In genomic region chr17:71409712-71410111, GRCh38 we compare ENCODE assay signal across 18 cellular contexts.
A peak's percentile ranks its signal among the peaks of the same experiment; 100 is the strongest.
DNase-seq lines count a peak whose midpoint lies in the region; ATAC-seq and TF ChIP-seq lines count a peak whose summit lies in the region.
"Had no signal": no experiment of that assay in that cellular context is flagged by ENCODE, and none has a peak within 500 bp of the region (broad histone marks: within the 10 kb centered on the region; RNA-seq: fewer than 3 reads in every experiment).

No MANE protein-coding gene starts in this region.

- no peaks in the 10 kb centered on the region for H3K27me3 ChIP-seq in ACC112 (ENCODE audit: insufficient read depth, low read length)
- no peaks in the 10 kb centered on the region for H3K27me3 ChIP-seq in fibroblast of lung (ENCODE audit: control insufficient read depth, insufficient read depth, low read length)
- H3K27me3 ChIP-seq: uterus had no signal

- H3K4me3 ChIP-seq in ACC112 (ENCODE audit: low read depth, low read length) (no peak overlapping the region), HEK293 (ENCODE audit: low read depth, low read length) (no peak overlapping the region), fibroblast of lung (replicated peaks in 1 of 4; ENCODE audit: control extremely low read depth in 1 of 4, insufficient read depth in 1 of 4, low read depth in 3 of 4, low read length in 4 of 4) (no peak overlapping the region)
- H3K4me3 ChIP-seq: uterus had no signal

- no peak for ATAC-seq in HG02642 (IDR thresholded peaks at IDR 0.05; ENCODE audit: poor library complexity, unreplicated experiment)
- ATAC-seq: left lobe of liver; stimulated activated memory B cell treated with anti-CD40 and anti-IgM and Interleukin-4, amounts not matched to agents 10 μg/mL and 1 μg/mL and 100 μg/mL, for 72 hours had no signal

- no peak overlapping the region for H3K27ac Mint-ChIP-seq in activated naive CD4-positive, alpha-beta T cell treated with anti-CD3 and anti-CD28 coated beads for 36 hours
- H3K27ac Mint-ChIP-seq: activated naive CD8-positive, alpha-beta T cell; dendritic cell treated with granulocyte-macrophage colony-stimulating factor and Interleukin-4, amounts not matched to agents 40 ng/mL and 50 ng/mL, for 4 days; naive B cell; stimulated activated memory B cell treated with anti-CD40 and anti-IgM and Interleukin-4, amounts not matched to agents 10 μg/mL and 1 μg/mL and 100 μg/mL, for 72 hours had no signal

- DNase-seq in RWPE1 (ENCODE audit: low spot score) (peak; percentile 78), fibroblast of lung (ENCODE audit: low read depth in 2 of 2) (peak; percentile 83 to 92), epidermal melanocyte (ENCODE audit: insufficient read length, low spot score) (no peak), germinal center (ENCODE audit: low spot score) (no peak)
- no peak for DNase-seq in activated naive CD4-positive, alpha-beta T cell treated with anti-CD3 and anti-CD28 coated beads for 36 hours
- DNase-seq: AML-193; glutamatergic neuron; naive B cell; NCI-H1436 treated with DMSO at 0.1 percent for 48 hours; stimulated activated CD4-positive, alpha-beta T cell treated with anti-CD3 and anti-CD28 coated beads, Interleukin-2, amount 100 ng/mL, for 48 hours; uterus had no signal

- CTCF ChIA-PET in HEK293 (lab: Yijun Ruan, JAX), result interaction anchor here (0.6 to 1.4 kb wide), 2 partner anchors 50 to 642 kb away, joined by 3 to 8 read pairs; no protein-coding TSS in a partner anchor
- CTCF ChIA-PET in RWPE1 (lab: Yijun Ruan, JAX), result interaction anchor here (0.6 to 0.7 kb wide), 2 partner anchors 31 to 476 kb away, joined by 3 to 4 read pairs; no protein-coding TSS in a partner anchor
- CTCF ChIA-PET in activated naive CD4-positive, alpha-beta T cell treated with anti-CD3 and anti-CD28 coated beads for 36 hours (lab: Charles Lee), result no interaction called here

- peaks cover 3% of the 10 kb centered on the region for H3K9me3 Mint-ChIP-seq in activated naive CD4-positive, alpha-beta T cell treated with anti-CD3 and anti-CD28 coated beads for 36 hours

- H3K36me3 ChIP-seq in ACC112 (ENCODE audit: insufficient read depth, low read length) (no peaks in the 10 kb centered on the region), HEK293 (ENCODE audit: control insufficient read depth in 2 of 2, insufficient read depth in 1 of 2, low read length in 2 of 2) (no peaks in the 10 kb centered on the region), fibroblast of lung (ENCODE audit: control insufficient read depth, insufficient read depth, low read length) (no peaks in the 10 kb centered on the region)
- H3K36me3 ChIP-seq: uterus had no signal

- POLR2A ChIA-PET in HEK293 (lab: Yijun Ruan, JAX) (interaction anchor here (0.7 kb wide), 1 partner anchor 11 kb away, joined by 4 read pairs; no protein-coding TSS in a partner anchor), RWPE1 (lab: Yijun Ruan, JAX; ENCODE audit: low non-redundant PET) (no interaction called here)

- H3K9me3 ChIP-seq in HEK293 (ENCODE audit: control insufficient read depth, insufficient read depth, low read depth, low read length) (no peaks in the 10 kb centered on the region), fibroblast of lung (ENCODE audit: control insufficient read depth, insufficient read depth, low read depth, low read length) (no peaks in the 10 kb centered on the region)
- H3K9me3 ChIP-seq: uterus had no signal

- H3K4me3 Mint-ChIP-seq in activated naive CD4-positive, alpha-beta T cell treated with anti-CD3 and anti-CD28 coated beads for 36 hours, result no peak overlapping the region
- H3K4me3 Mint-ChIP-seq: activated naive CD8-positive, alpha-beta T cell; dendritic cell treated with granulocyte-macrophage colony-stimulating factor and Interleukin-4, amounts not matched to agents 40 ng/mL and 50 ng/mL, for 4 days; naive B cell; stimulated activated memory B cell treated with anti-CD40 and anti-IgM and Interleukin-4, amounts not matched to agents 10 μg/mL and 1 μg/mL and 100 μg/mL, for 72 hours had no signal

- H3K27ac ChIP-seq in ACC112 (ENCODE audit: low read depth, low read length) (peak overlapping the region; percentile 18; the same call in 1 of the 2 replicates), HEK293 (ENCODE audit: extremely low read depth, low read depth, low read length) (no peak overlapping the region), RWPE1 (no peak overlapping the region), fibroblast of lung (ENCODE audit: insufficient read depth, low read length) (no peak overlapping the region)
- H3K27ac ChIP-seq: uterus had no signal

- no peak for TF ChIP-seq CTCF in HEK293 (tag by site-specific recombination; IDR thresholded peaks at IDR 0.05)
- no peak for TF ChIP-seq CTCF in RWPE1 (conservative IDR thresholded peaks at IDR 0.05; ENCODE audit: low read depth)
- TF ChIP-seq CTCF in fibroblast of lung (conservative IDR thresholded peaks at IDR 0.05 in 1 of 2, IDR thresholded peaks at IDR 0.05 in 1 of 2; ENCODE audit: low read depth in 1 of 2, low read length in 2 of 2), result no peak

- no peaks in the 10 kb centered on the region for H3K4me1 Mint-ChIP-seq in activated naive CD4-positive, alpha-beta T cell treated with anti-CD3 and anti-CD28 coated beads for 36 hours (ENCODE audit: low read depth)
- H3K4me1 Mint-ChIP-seq: naive B cell; stimulated activated memory B cell treated with anti-CD40 and anti-IgM and Interleukin-4, amounts not matched to agents 10 μg/mL and 1 μg/mL and 100 μg/mL, for 72 hours had no signal

- peaks cover 33% of the 10 kb centered on the region for H3K4me1 ChIP-seq in ACC112 (ENCODE audit: control insufficient read depth, insufficient read depth, low read length, unreplicated experiment)
- H3K4me1 ChIP-seq in HEK293 (ENCODE audit: control insufficient read depth, insufficient read depth, low read length), result peaks cover 4% of the 10 kb centered on the region; the same call in 1 of the 2 replicates
- H3K4me1 ChIP-seq in fibroblast of lung (ENCODE audit: control insufficient read depth, extremely low read depth, insufficient read depth, low read length), result peaks cover 2% of the 10 kb centered on the region
- H3K4me1 ChIP-seq: uterus had no signal

- intact Hi-C loops in activated naive CD4-positive, alpha-beta T cell treated with anti-CD3 and anti-CD28 coated beads for 36 hours (cut with micrococcal nuclease), result no loop called here

- H3K27me3 Mint-ChIP-seq in activated naive CD4-positive, alpha-beta T cell treated with anti-CD3 and anti-CD28 coated beads for 36 hours (ENCODE audit: low read depth), result no peaks in the 10 kb centered on the region
- H3K27me3 Mint-ChIP-seq: activated naive CD8-positive, alpha-beta T cell; dendritic cell treated with granulocyte-macrophage colony-stimulating factor and Interleukin-4, amounts not matched to agents 40 ng/mL and 50 ng/mL, for 4 days; naive B cell; stimulated activated memory B cell treated with anti-CD40 and anti-IgM and Interleukin-4, amounts not matched to agents 10 μg/mL and 1 μg/mL and 100 μg/mL, for 72 hours had no signal

- H3K9ac ChIP-seq in fibroblast of lung (ENCODE audit: insufficient read depth, low read length), result no peak overlapping the region

- no peaks in the 10 kb centered on the region for H3K36me3 Mint-ChIP-seq in activated naive CD4-positive, alpha-beta T cell treated with anti-CD3 and anti-CD28 coated beads for 36 hours (ENCODE audit: low read depth)
- H3K36me3 Mint-ChIP-seq: activated naive CD8-positive, alpha-beta T cell; naive B cell; stimulated activated memory B cell treated with anti-CD40 and anti-IgM and Interleukin-4, amounts not matched to agents 10 μg/mL and 1 μg/mL and 100 μg/mL, for 72 hours had no signal

- H3K4me2 ChIP-seq in fibroblast of lung (ENCODE audit: extremely low read depth, insufficient read depth, low read length), result no peak overlapping the region

- H3K79me2 ChIP-seq in ACC112 (ENCODE audit: control insufficient read depth, insufficient read depth, low read length, unreplicated experiment), result no peaks in the 10 kb centered on the region
- no peaks in the 10 kb centered on the region for H3K79me2 ChIP-seq in fibroblast of lung (ENCODE audit: control insufficient read depth, insufficient read depth, low read length)

- no peaks in the 10 kb centered on the region for H4K20me1 ChIP-seq in fibroblast of lung (ENCODE audit: control insufficient read depth, extremely low read depth, insufficient read depth, low read length)

- H2AFZ ChIP-seq in ACC112 (ENCODE audit: low read length, unreplicated experiment) (no peak overlapping the region), fibroblast of lung (ENCODE audit: low read length) (no peak overlapping the region)

TF ChIP-seq in HEK293, 187 proteins besides CTCF, POLR2A, EP300 and RAD21 (continues in another document):
- TF ChIP-seq ZNF518A (tag by site-specific recombination; conservative IDR thresholded peaks at IDR 0.05; ENCODE audit: low read depth), result no peak

Comparison
In these comparisons a context has a peak if more than half of its experiments do, and no peak if none do; other contexts are left out.
1. DNase-seq: peak in RWPE1 (single experiment) and fibroblast of lung (2 of 2); none in activated naive CD4-positive, alpha-beta T cell treated with anti-CD3 and anti-CD28 coated beads for 36 hours (single experiment), epidermal melanocyte (single experiment) and germinal center (single experiment).